8 cellular contexts compared by ENCODE assay signal in genomic region chr1:67429528-67430357, GRCh38. TPM values are rescaled to one million over a fixed set of nuclear protein-coding genes. Genes with fewer than 3 reads are reported as not detected.
DNase-seq lines count a peak whose midpoint lies in the region; ATAC-seq lines count a peak whose summit lies in the region.

No MANE protein-coding gene starts in this region.

- H3K27me3 ChIP-seq in BLaER1 treated with 17β-estradiol and CSF1 and Interleukin-3, amounts not matched to agents 10 nM and 100 nM: no peaks in the 10 kb centered on the region

- H3K4me1 ChIP-seq in BLaER1 treated with 17β-estradiol and CSF1 and Interleukin-3, amounts not matched to agents 10 nM and 100 nM: peaks cover 43 to 62% (median 55%) of the 10 kb centered on the region in 10 experiments

- H3K27ac ChIP-seq in BLaER1 treated with 17β-estradiol and CSF1 and Interleukin-3, amounts not matched to agents 10 nM and 100 nM: peak overlapping the region; percentile 88 to 97 (median 95)

- no peaks in the 10 kb centered on the region for H3K27me3 Mint-ChIP-seq in IgD-negative memory B cell
- H3K27me3 Mint-ChIP-seq in natural killer cell treated with Interleukin-12 subunit alpha and Interleukin-12 subunit beta and Interleukin-15 and Interleukin-18, amount 100 ng/mL, for 72 hours: no peaks in the 10 kb centered on the region

- H3K4me3 ChIP-seq in BLaER1 treated with 17β-estradiol and CSF1 and Interleukin-3, amounts not matched to agents 10 nM and 100 nM: peak overlapping the region; percentile 81 to 99 (median 96)

- ATAC-seq in GM21381 (IDR thresholded peaks at IDR 0.05; ENCODE audit: unreplicated experiment): peak; percentile 6
- ATAC-seq in esophagus mucosa: peak; percentile 7
- ATAC-seq in natural killer cell treated with Interleukin-12 subunit alpha and Interleukin-12 subunit beta and Interleukin-15 and Interleukin-18, amount 100 ng/mL, for 72 hours: peak; percentile 1

- peaks cover 33 to 47% (median 37%) of the 10 kb centered on the region in 3 donors for H3K4me1 Mint-ChIP-seq in IgD-negative memory B cell
- H3K4me1 Mint-ChIP-seq in natural killer cell treated with Interleukin-12 subunit alpha and Interleukin-12 subunit beta and Interleukin-15 and Interleukin-18, amount 100 ng/mL, for 72 hours (ENCODE audit: low read depth in 2 of 2): peaks cover 41 to 56% of the 10 kb centered on the region in 2 donors

- H3K9me3 Mint-ChIP-seq in IgD-negative memory B cell: no peaks in the 10 kb centered on the region
- H3K9me3 Mint-ChIP-seq in natural killer cell treated with Interleukin-12 subunit alpha and Interleukin-12 subunit beta and Interleukin-15 and Interleukin-18, amount 100 ng/mL, for 72 hours: no peaks in the 10 kb centered on the region

- peak overlapping the region; percentile 94 to 99 (median 97) for H3K9ac ChIP-seq in BLaER1 treated with 17β-estradiol and CSF1 and Interleukin-3, amounts not matched to agents 10 nM and 100 nM

- no peaks in the 10 kb centered on the region for H3K9me3 ChIP-seq in BLaER1 treated with 17β-estradiol and CSF1 and Interleukin-3, amounts not matched to agents 10 nM and 100 nM (replicated peaks in 1 of 11)

- H3K36me3 Mint-ChIP-seq in IgD-negative memory B cell: peaks cover 4% of the 10 kb centered on the region
- H3K36me3 Mint-ChIP-seq in natural killer cell treated with Interleukin-12 subunit alpha and Interleukin-12 subunit beta and Interleukin-15 and Interleukin-18, amount 100 ng/mL, for 72 hours: peaks cover 47% of the 10 kb centered on the region

- peak; percentile 84 for DNase-seq in activated CD8-positive, alpha-beta memory T cell treated with anti-CD3 and anti-CD28 coated beads for 24 hours
- DNase-seq in natural killer cell treated with Interleukin-12 subunit alpha and Interleukin-12 subunit beta and Interleukin-15 and Interleukin-18, amount 100 ng/mL, for 72 hours (ENCODE audit: low spot score): no peak
- DNase-seq in superior temporal gyrus (ENCODE audit: extremely low spot score) (peak; percentile 29), MV-4-11 (lab: John Stamatoyannopoulos, UW) (no peak)

- H4K20me1 ChIP-seq in BLaER1 treated with 17β-estradiol and CSF1 and Interleukin-3, amounts not matched to agents 10 nM and 100 nM: peaks cover 49 to 53% (median 51%) of the 10 kb centered on the region in 11 experiments

- peaks cover 16 to 49% (median 46%) of the 10 kb centered on the region in 11 experiments; a peak in 21 of 22 replicates for H3K36me3 ChIP-seq in BLaER1 treated with 17β-estradiol and CSF1 and Interleukin-3, amounts not matched to agents 10 nM and 100 nM

- peak overlapping the region; percentile 68 to 99 (median 85) for H3K4me2 ChIP-seq in BLaER1 treated with 17β-estradiol and CSF1 and Interleukin-3, amounts not matched to agents 10 nM and 100 nM

- H3K27ac Mint-ChIP-seq in IgD-negative memory B cell: peak overlapping the region; percentile 96 to 100 (median 97)
- H3K27ac Mint-ChIP-seq in natural killer cell treated with Interleukin-12 subunit alpha and Interleukin-12 subunit beta and Interleukin-15 and Interleukin-18, amount 100 ng/mL, for 72 hours: peak overlapping the region; percentile 99 to 100

- peak overlapping the region; percentile 94 to 100 (median 99) for H3K4me3 Mint-ChIP-seq in IgD-negative memory B cell
- H3K4me3 Mint-ChIP-seq in natural killer cell treated with Interleukin-12 subunit alpha and Interleukin-12 subunit beta and Interleukin-15 and Interleukin-18, amount 100 ng/mL, for 72 hours: peak overlapping the region; percentile 93

RNA-seq across cellular contexts. Expression of gene SERBP1, which starts 0.5 kb away (rescaled TPM):
- 117 TPM for polyA plus RNA-seq in IgD-negative memory B cell
- total RNA-seq in esophagus mucosa: 225 TPM
- 100 to 1,000 TPM; 319 to 328 TPM for total RNA-seq in natural killer cell treated with Interleukin-12 subunit alpha and Interleukin-12 subunit beta and Interleukin-15 and Interleukin-18, amount 100 ng/mL, for 72 hours

Comparison
In these comparisons a context has a peak if more than half of its experiments do, and no peak if none do; other contexts are left out.
1. DNase-seq: peak in activated CD8-positive, alpha-beta memory T cell treated with anti-CD3 and anti-CD28 coated beads for 24 hours (single experiment) and superior temporal gyrus (single experiment); none in natural killer cell treated with Interleukin-12 subunit alpha and Interleukin-12 subunit beta and Interleukin-15 and Interleukin-18, amount 100 ng/mL, for 72 hours (single experiment) and MV-4-11 (single experiment).
2. Peak in every context shown above with its lines, with median percentiles within 50 percentile points of each other: ATAC-seq.